Comparison of ENCODE assay signal across 25 cellular contexts in genomic region chrX:38999099-38999498, GRCh38.
"Had no signal": no experiment of that assay in that cellular context is flagged by ENCODE, and none has a peak within 500 bp of the region (broad histone marks: within the 10 kb centered on the region; RNA-seq: fewer than 3 reads in every experiment).

No MANE protein-coding gene starts in this region.

- FAIRE-seq: endometrium, frontal cortex, islet of Langerhans, keratinocyte had no signal

- H3K27me3 ChIP-seq: colonic mucosa, foreskin keratinocyte, left lung had no signal

- H3K27ac ChIP-seq: colonic mucosa, epithelial cell of prostate, foreskin keratinocyte, heart right ventricle, left lung, lower lobe of right lung had no signal

- H3K9me3 ChIP-seq: colonic mucosa, heart right ventricle, left lung, lower lobe of right lung, mucosa of descending colon had no signal

- H3K4me3 Mint-ChIP-seq: dendritic cell treated with granulocyte-macrophage colony-stimulating factor and Interleukin-4, amounts not matched to agents 40 ng/mL and 50 ng/mL, for 4 days; effector memory CD8-positive, alpha-beta T cell; endodermal cell; mesothelial cell of epicardium had no signal

- H3K4me1 Mint-ChIP-seq: endodermal cell, mesothelial cell of epicardium had no signal

- H3K4me3 ChIP-seq: colonic mucosa, heart right ventricle, left lung, lower lobe of right lung, mucosa of descending colon had no signal

- H3K9me3 Mint-ChIP-seq: dendritic cell treated with granulocyte-macrophage colony-stimulating factor and Interleukin-4, amounts not matched to agents 40 ng/mL and 50 ng/mL, for 4 days; effector memory CD8-positive, alpha-beta T cell had no signal

- H3K4me1 ChIP-seq: colonic mucosa, foreskin keratinocyte, heart right ventricle, left lung, lower lobe of right lung had no signal

- DNase-seq: colonic mucosa; cortex of kidney; effector CD8-positive, alpha-beta T cell; effector memory CD8-positive, alpha-beta T cell; endodermal cell; erythroblast; foreskin keratinocyte; glutamatergic neuron; head of caudate nucleus; heart right ventricle; hippocampal formation; left cardiac atrium; left lung; left ventricle myocardium superior; lower lobe of right lung; mesenchymal stem cell; mucosa of descending colon had no signal

- H3K27me3 Mint-ChIP-seq: dendritic cell treated with granulocyte-macrophage colony-stimulating factor and Interleukin-4, amounts not matched to agents 40 ng/mL and 50 ng/mL, for 4 days had no signal

- H3K36me3 ChIP-seq: colonic mucosa, heart right ventricle, left lung, lower lobe of right lung had no signal

- H3K27ac Mint-ChIP-seq: dendritic cell treated with granulocyte-macrophage colony-stimulating factor and Interleukin-4, amounts not matched to agents 40 ng/mL and 50 ng/mL, for 4 days; effector memory CD8-positive, alpha-beta T cell; endodermal cell; mesothelial cell of epicardium had no signal

- ATAC-seq: effector memory CD8-positive, alpha-beta T cell; esophagus mucosa; foreskin keratinocyte; heart right ventricle; left cardiac atrium; left lung; left ventricle myocardium superior; lower lobe of right lung; mucosa of descending colon had no signal

- H3K36me3 Mint-ChIP-seq: mesothelial cell of epicardium had no signal
